Comparison of ENCODE assay signal across 23 cellular contexts in genomic region chr7:710161-710560, GRCh38. TPM values are rescaled to one million over a fixed set of nuclear protein-coding genes. Genes with fewer than 3 reads are reported as not detected.
DNase-seq lines count a peak whose midpoint lies in the region; FAIRE-seq and TF ChIP-seq lines count a peak whose summit lies in the region.
"Had no signal": no experiment of that assay in that cellular context is flagged by ENCODE, and none has a peak within 500 bp of the region (broad histone marks: within the 10 kb centered on the region; RNA-seq: fewer than 3 reads in every experiment).

No MANE protein-coding gene starts in this region.

- FAIRE-seq in kidney (lab: Jason Lieb, UNC): no peak

- no peak overlapping the region for H3K27ac ChIP-seq in CD8-positive, alpha-beta memory T cell (ENCODE audit: low read depth, low read length)
- no peak overlapping the region for H3K27ac ChIP-seq in kidney (ENCODE audit: low read depth in 2 of 2, low read length in 2 of 2)
- H3K27ac ChIP-seq in ovary: no peak overlapping the region
- H3K27ac ChIP-seq: adrenal gland, GM23248, KMS-11, Peyer's patch, tibial nerve had no signal

- H3K27ac Mint-ChIP-seq in activated CD4-positive, alpha-beta T cell treated with anti-CD3 and anti-CD28 coated beads, Interleukin-2, amount 10 ng/mL, durations not matched to agents 24 days and 14 days: no peak overlapping the region
- peak overlapping the region in 2 of 8 donors; percentile 52 to 79 for H3K27ac Mint-ChIP-seq in CD8-positive, alpha-beta memory T cell
- H3K27ac Mint-ChIP-seq: memory B cell had no signal

- CTCF ChIA-PET in CD8-positive, alpha-beta memory T cell (lab: Charles Lee): no interaction called here

- TF ChIP-seq CTCF in kidney (IDR thresholded peaks at IDR 0.05; ENCODE audit: borderline replicate concordance, extremely low read depth, insufficient read depth) (no peak), ovary (IDR thresholded peaks at IDR 0.05) (no peak)

- POLR2A ChIA-PET in CD8-positive, alpha-beta memory T cell (lab: Charles Lee): no interaction called here

- H3K4me1 ChIP-seq in CD8-positive, alpha-beta memory T cell (ENCODE audit: insufficient read depth, low read length): no peaks in the 10 kb centered on the region
- H3K4me1 ChIP-seq in kidney (ENCODE audit: control insufficient read depth in 1 of 2, insufficient read depth in 1 of 2, low read depth in 1 of 2, low read length in 2 of 2) (peaks cover 0 to 4% of the 10 kb centered on the region in 2 donors), ovary (ENCODE audit: insufficient read depth) (peaks cover 7% of the 10 kb centered on the region)
- H3K4me1 ChIP-seq: adrenal gland had no signal

- no peak for TF ChIP-seq EP300 in ovary (IDR thresholded peaks at IDR 0.05)

- H3K4me1 Mint-ChIP-seq in activated CD4-positive, alpha-beta T cell treated with anti-CD3 and anti-CD28 coated beads, Interleukin-2, amount 10 ng/mL, durations not matched to agents 24 days and 14 days: peaks cover 4% of the 10 kb centered on the region
- peaks cover 6 to 19% (median 10%) of the 10 kb centered on the region in 3 donors for H3K4me1 Mint-ChIP-seq in CD8-positive, alpha-beta memory T cell

- peaks cover 8% of the 10 kb centered on the region for H3K27me3 Mint-ChIP-seq in activated CD4-positive, alpha-beta T cell treated with anti-CD3 and anti-CD28 coated beads, Interleukin-2, amount 10 ng/mL, durations not matched to agents 24 days and 14 days
- peaks cover 8 to 12% of the 10 kb centered on the region in 2 donors for H3K27me3 Mint-ChIP-seq in CD8-positive, alpha-beta memory T cell

- H3K9me3 ChIP-seq in CD8-positive, alpha-beta memory T cell (ENCODE audit: low read length): no peaks in the 10 kb centered on the region
- H3K9me3 ChIP-seq in kidney (ENCODE audit: control insufficient read depth in 1 of 2, low read length in 2 of 2): no peaks in the 10 kb centered on the region
- no peaks in the 10 kb centered on the region for H3K9me3 ChIP-seq in ovary
- H3K9me3 ChIP-seq: adrenal gland, heart left ventricle, Peyer's patch had no signal

- no peak for DNase-seq in activated CD4-positive, alpha-beta T cell treated with anti-CD3 and anti-CD28 coated beads, Interleukin-2, amount 10 ng/mL, durations not matched to agents 24 days and 14 days
- no peak for DNase-seq in activated CD4-positive, alpha-beta T cell treated with anti-CD3 and anti-CD28 coated beads for 4 hours
- no peak for DNase-seq in CD8-positive, alpha-beta memory T cell
- peak; percentile 25 for DNase-seq in kidney
- peak in 4 of 5 donors; percentile 7 to 33 (median 13) for DNase-seq in ovary
- no peak for DNase-seq in NCI-H510A (lab: John Stamatoyannopoulos, UW)
- DNase-seq in NCI-H82 (lab: John Stamatoyannopoulos, UW): no peak
- DNase-seq in NCI-H2196 (lab: John Stamatoyannopoulos, UW; ENCODE audit: unreplicated experiment): no peak
- DNase-seq: 8988T; COR-L47; DND-41; effector CD4-positive, alpha-beta T cell; erythroblast; GM23248; NCI-H1436 treated with DMSO at 0.1 percent for 48 hours; NCI-H2107; NCI-H510A treated with DMSO at 0.1 percent for 48 hours had no signal

- 93 to 94% (median 94%) methylated on average over 14 of the region's 14 CpGs for WGBS in ovary, 3 donors

- H3K27me3 ChIP-seq in CD8-positive, alpha-beta memory T cell (ENCODE audit: insufficient read depth, low read length, poor library complexity, severe bottlenecking): no peaks in the 10 kb centered on the region
- no peaks in the 10 kb centered on the region for H3K27me3 ChIP-seq in ovary
- H3K27me3 ChIP-seq: heart left ventricle, Peyer's patch had no signal

- H3K4me3 ChIP-seq in CD8-positive, alpha-beta memory T cell (ENCODE audit: low read length): no peak overlapping the region
- no peak overlapping the region for H3K4me3 ChIP-seq in kidney (ENCODE audit: low read length in 2 of 2)
- no peak overlapping the region for H3K4me3 ChIP-seq in ovary
- H3K4me3 ChIP-seq: adrenal gland, GM23248 had no signal

- no peaks in the 10 kb centered on the region for H3K9me3 Mint-ChIP-seq in activated CD4-positive, alpha-beta T cell treated with anti-CD3 and anti-CD28 coated beads, Interleukin-2, amount 10 ng/mL, durations not matched to agents 24 days and 14 days
- H3K9me3 Mint-ChIP-seq in CD8-positive, alpha-beta memory T cell: no peaks in the 10 kb centered on the region
- H3K9me3 Mint-ChIP-seq: memory B cell had no signal

- peaks cover 19% of the 10 kb centered on the region for H3K36me3 Mint-ChIP-seq in activated CD4-positive, alpha-beta T cell treated with anti-CD3 and anti-CD28 coated beads, Interleukin-2, amount 10 ng/mL, durations not matched to agents 24 days and 14 days (ENCODE audit: low read depth)
- H3K36me3 Mint-ChIP-seq in CD8-positive, alpha-beta memory T cell: peaks cover 3 to 6% (median 3%) of the 10 kb centered on the region in 3 donors

- intact Hi-C loops in activated CD4-positive, alpha-beta T cell treated with anti-CD3 and anti-CD28 coated beads, Interleukin-2, amount 10 ng/mL, durations not matched to agents 24 days and 14 days (cut with micrococcal nuclease): no loop called here
- intact Hi-C loops in kidney (cut with DNase I) (no loop called here), ovary (cut with DNase I) (no loop called here)

- H3K36me3 ChIP-seq in CD8-positive, alpha-beta memory T cell (ENCODE audit: insufficient read depth, low read length): no peaks in the 10 kb centered on the region
- H3K36me3 ChIP-seq in kidney (ENCODE audit: control insufficient read depth in 1 of 2, insufficient read depth in 2 of 2, low read length in 2 of 2) (no peaks in the 10 kb centered on the region), ovary (no peaks in the 10 kb centered on the region)
- H3K36me3 ChIP-seq: adrenal gland, heart left ventricle, Peyer's patch, tibial nerve had no signal

- H3K4me3 Mint-ChIP-seq in activated CD4-positive, alpha-beta T cell treated with anti-CD3 and anti-CD28 coated beads, Interleukin-2, amount 10 ng/mL, durations not matched to agents 24 days and 14 days: peak overlapping the region; percentile 18
- peak overlapping the region in 5 of 7 donors; percentile 1 to 38 (median 15) for H3K4me3 Mint-ChIP-seq in CD8-positive, alpha-beta memory T cell
- H3K4me3 Mint-ChIP-seq: memory B cell had no signal

- no peak for TF ChIP-seq POLR2A in ovary (IDR thresholded peaks at IDR 0.05)

- H3K9ac ChIP-seq in kidney (ENCODE audit: low read length in 2 of 2): no peak overlapping the region
- H3K9ac ChIP-seq: GM23248, KMS-11 had no signal

RNA-seq across cellular contexts. Expression of gene DNAAF5, which starts 16.3 kb away (rescaled TPM):
- total RNA-seq in activated CD4-positive, alpha-beta T cell treated with anti-CD3 and anti-CD28 coated beads, Interleukin-2, amount 10 ng/mL, durations not matched to agents 24 days and 14 days: 49.4 and 50.6 TPM in 2 replicates
- 10 to 100 TPM; 47.3 to 48.0 TPM for total RNA-seq in CD8-positive, alpha-beta memory T cell
- 4.4 TPM for polyA plus RNA-seq in CD8-positive, alpha-beta memory T cell
- total RNA-seq in kidney (29.7 TPM), ovary (10 to 100 TPM; 16.3 to 41.0 (median 26.0) TPM)
- polyA plus RNA-seq in kidney (ENCODE audit: insufficient read depth, low read depth, low replicate concordance) (11.6 TPM), ovary (10 to 100 TPM; 12.9 to 14.7 TPM)

RNA-seq across cellular contexts. Expression of gene PRKAR1B, which starts 16.9 kb away (rescaled TPM):
- 39.4 and 47.0 TPM in 2 replicates for total RNA-seq in activated CD4-positive, alpha-beta T cell treated with anti-CD3 and anti-CD28 coated beads, Interleukin-2, amount 10 ng/mL, durations not matched to agents 24 days and 14 days
- total RNA-seq in CD8-positive, alpha-beta memory T cell: 10 to 100 TPM; 28.3 to 32.4 TPM
- 8.1 TPM for polyA plus RNA-seq in CD8-positive, alpha-beta memory T cell
- total RNA-seq in kidney (15.9 TPM), ovary (10 to 100 TPM; 14.3 to 49.0 (median 42.9) TPM)
- polyA plus RNA-seq in kidney (ENCODE audit: insufficient read depth, low read depth, low replicate concordance) (21.4 TPM), ovary (10 to 100 TPM; 22.6 to 34.0 TPM)

Comparison
In these comparisons a context has a peak if more than half of its experiments do, and no peak if none do; other contexts are left out.
1. DNase-seq: peak in kidney (single experiment) and ovary (4 of 5); none in activated CD4-positive, alpha-beta T cell treated with anti-CD3 and anti-CD28 coated beads, Interleukin-2, amount 10 ng/mL, durations not matched to agents 24 days and 14 days (single experiment), activated CD4-positive, alpha-beta T cell treated with anti-CD3 and anti-CD28 coated beads for 4 hours (0 of 2), CD8-positive, alpha-beta memory T cell (0 of 5), NCI-H510A (single experiment), NCI-H82 (single experiment) and NCI-H2196 (single experiment).